In genomic region chr5:42951169-42951846, GRCh38 we compare ENCODE assay signal across 8 cellular contexts.
DNase-seq lines count a peak whose midpoint lies in the region; ATAC-seq and TF ChIP-seq lines count a peak whose summit lies in the region.

No MANE protein-coding gene starts in this region.

- TF ChIP-seq CTCF in OCI-LY7 (conservative IDR thresholded peaks at IDR 0.05; ENCODE audit: low read length) (no peak), progenitor cell of endocrine pancreas (IDR thresholded peaks at IDR 0.05; ENCODE audit: unreplicated experiment) (no peak)

- peak; percentile 25 for DNase-seq in OCI-LY7 (ENCODE audit: low spot score)
- DNase-seq in activated T-helper 2 cell treated with anti-CD3 and anti-CD28 coated beads, Interferon-gamma antibody, Interleukin-2, Interleukin-4, amounts not matched to agents 10 μg/mL and 5 μg/mL and 100 μg/mL, durations not matched to agents 14 hours and 24 hours and 36 hours (ENCODE audit: low spot score) = peak; percentile 74
- DNase-seq in globus pallidus (ENCODE audit: low spot score) = peak; percentile 8
- peak; percentile 66 to 72 for DNase-seq in stimulated activated CD4-positive, alpha-beta T cell treated with anti-CD3 and anti-CD28 coated beads, Interleukin-15, amount 100 ng/mL, for 48 hours (ENCODE audit: low read depth in 2 of 2)
- DNase-seq in NAMALWA (ENCODE audit: low spot score) = no peak
- no peak for DNase-seq in progenitor cell of endocrine pancreas (ENCODE audit: low spot score, unreplicated experiment)

- no peak overlapping the region for H3K27ac ChIP-seq in OCI-LY7 (ENCODE audit: low read depth, low read length, poor library complexity, severe bottlenecking)

- BruUV-seq in OCI-LY7 (replicated peaks; lab: Mats Ljungman, UMichigan) = no TSS peak

- CTCF ChIA-PET in OCI-LY7 (lab: Charles Lee; ENCODE audit: unreplicated experiment) = no interaction called here

- H3K9me3 ChIP-seq in OCI-LY7 (ENCODE audit: low read length) = no peaks in the 10 kb centered on the region

- H3K9me2 ChIP-seq in OCI-LY7 (ENCODE audit: insufficient read depth, low read length) = no peaks in the 10 kb centered on the region

- H4K20me1 ChIP-seq in OCI-LY7 (ENCODE audit: insufficient read depth, low read length) = no peaks in the 10 kb centered on the region

- H3K79me2 ChIP-seq in OCI-LY7 (ENCODE audit: insufficient read depth, low read depth, low read length) = no peaks in the 10 kb centered on the region

- peaks cover 2% of the 10 kb centered on the region for H3K27me3 Mint-ChIP-seq in activated T-helper 2 cell treated with anti-CD3 and anti-CD28 coated beads, Interferon-gamma antibody, Interleukin-2, Interleukin-4, amounts not matched to agents 10 μg/mL and 5 μg/mL and 100 μg/mL, durations not matched to agents 14 hours and 24 hours and 36 hours (ENCODE audit: low read depth)
- no peaks in the 10 kb centered on the region for H3K27me3 Mint-ChIP-seq in progenitor cell of endocrine pancreas

- POLR2A ChIA-PET in OCI-LY7 (lab: Charles Lee) = interaction anchor here (0.8 kb wide), 1 partner anchor 33 kb away, joined by 3 read pairs; no protein-coding TSS in a partner anchor

- peaks cover 17% of the 10 kb centered on the region for H3K9me3 Mint-ChIP-seq in activated T-helper 2 cell treated with anti-CD3 and anti-CD28 coated beads, Interferon-gamma antibody, Interleukin-2, Interleukin-4, amounts not matched to agents 10 μg/mL and 5 μg/mL and 100 μg/mL, durations not matched to agents 14 hours and 24 hours and 36 hours
- peaks cover 9% of the 10 kb centered on the region for H3K9me3 Mint-ChIP-seq in progenitor cell of endocrine pancreas (ENCODE audit: low read depth)

- ATAC-seq in GM18873 (IDR thresholded peaks at IDR 0.05; ENCODE audit: low FRiP score, unreplicated experiment) (peak; percentile 26), HG03045 (IDR thresholded peaks at IDR 0.05; ENCODE audit: unreplicated experiment) (peak; percentile 44)

- peak overlapping the region; percentile 92 for H3K4me3 Mint-ChIP-seq in activated T-helper 2 cell treated with anti-CD3 and anti-CD28 coated beads, Interferon-gamma antibody, Interleukin-2, Interleukin-4, amounts not matched to agents 10 μg/mL and 5 μg/mL and 100 μg/mL, durations not matched to agents 14 hours and 24 hours and 36 hours (ENCODE audit: low read depth)
- H3K4me3 Mint-ChIP-seq in progenitor cell of endocrine pancreas (ENCODE audit: low read depth) = no peak overlapping the region

- peaks cover 21% of the 10 kb centered on the region for H3K36me3 Mint-ChIP-seq in activated T-helper 2 cell treated with anti-CD3 and anti-CD28 coated beads, Interferon-gamma antibody, Interleukin-2, Interleukin-4, amounts not matched to agents 10 μg/mL and 5 μg/mL and 100 μg/mL, durations not matched to agents 14 hours and 24 hours and 36 hours (ENCODE audit: low read depth)
- H3K36me3 Mint-ChIP-seq in progenitor cell of endocrine pancreas (ENCODE audit: insufficient read depth) = no peaks in the 10 kb centered on the region

- peaks cover 28% of the 10 kb centered on the region for H3K4me1 ChIP-seq in OCI-LY7 (ENCODE audit: insufficient read depth, low read length, poor library complexity, severe bottlenecking)

- H3K36me3 ChIP-seq in OCI-LY7 (ENCODE audit: insufficient read depth, low read length) = no peaks in the 10 kb centered on the region

- intact Hi-C loops in OCI-LY7 (cut with micrococcal nuclease; ENCODE audit: unreplicated experiment) = loop anchor here (5.0 kb wide), 1 partner anchor 91 kb away; the partner anchor contains the start of gene ANXA2R
- intact Hi-C loops in activated T-helper 2 cell treated with anti-CD3 and anti-CD28 coated beads, Interferon-gamma antibody, Interleukin-2, Interleukin-4, amounts not matched to agents 10 μg/mL and 5 μg/mL and 100 μg/mL, durations not matched to agents 14 hours and 24 hours and 36 hours (cut with micrococcal nuclease) = loop anchor here (1.0 to 5.0 kb wide), 6 partner anchors 42 to 651 kb away; partner anchors contain the start of genes CCDC152, HMGCS1, NNT and ZNF131

- peak overlapping the region; percentile 68 for H3K4me3 ChIP-seq in OCI-LY7 (ENCODE audit: low read depth, low read length, poor library complexity, severe bottlenecking)

- peak overlapping the region; percentile 99 for H3K27ac Mint-ChIP-seq in activated T-helper 2 cell treated with anti-CD3 and anti-CD28 coated beads, Interferon-gamma antibody, Interleukin-2, Interleukin-4, amounts not matched to agents 10 μg/mL and 5 μg/mL and 100 μg/mL, durations not matched to agents 14 hours and 24 hours and 36 hours
- no peak overlapping the region for H3K27ac Mint-ChIP-seq in progenitor cell of endocrine pancreas

- H3K4me2 ChIP-seq in OCI-LY7 (ENCODE audit: low read length) = peak overlapping the region; percentile 81

- H2AFZ ChIP-seq in OCI-LY7 (ENCODE audit: low read length) = peak overlapping the region; percentile 87

- peaks cover 24% of the 10 kb centered on the region for H3K4me1 Mint-ChIP-seq in activated T-helper 2 cell treated with anti-CD3 and anti-CD28 coated beads, Interferon-gamma antibody, Interleukin-2, Interleukin-4, amounts not matched to agents 10 μg/mL and 5 μg/mL and 100 μg/mL, durations not matched to agents 14 hours and 24 hours and 36 hours (ENCODE audit: low read depth)
- no peaks in the 10 kb centered on the region for H3K4me1 Mint-ChIP-seq in progenitor cell of endocrine pancreas (ENCODE audit: low read depth)

Comparison
In these comparisons a context has a peak if more than half of its experiments do, and no peak if none do; other contexts are left out.
1. DNase-seq: peak in OCI-LY7 (single experiment), activated T-helper 2 cell treated with anti-CD3 and anti-CD28 coated beads, Interferon-gamma antibody, Interleukin-2, Interleukin-4, amounts not matched to agents 10 μg/mL and 5 μg/mL and 100 μg/mL, durations not matched to agents 14 hours and 24 hours and 36 hours (single experiment), globus pallidus (single experiment) and stimulated activated CD4-positive, alpha-beta T cell treated with anti-CD3 and anti-CD28 coated beads, Interleukin-15, amount 100 ng/mL, for 48 hours (2 of 2); none in NAMALWA (single experiment) and progenitor cell of endocrine pancreas (single experiment).